ENCODE assay signal across 21 cellular contexts in the genomic region with DNA sequence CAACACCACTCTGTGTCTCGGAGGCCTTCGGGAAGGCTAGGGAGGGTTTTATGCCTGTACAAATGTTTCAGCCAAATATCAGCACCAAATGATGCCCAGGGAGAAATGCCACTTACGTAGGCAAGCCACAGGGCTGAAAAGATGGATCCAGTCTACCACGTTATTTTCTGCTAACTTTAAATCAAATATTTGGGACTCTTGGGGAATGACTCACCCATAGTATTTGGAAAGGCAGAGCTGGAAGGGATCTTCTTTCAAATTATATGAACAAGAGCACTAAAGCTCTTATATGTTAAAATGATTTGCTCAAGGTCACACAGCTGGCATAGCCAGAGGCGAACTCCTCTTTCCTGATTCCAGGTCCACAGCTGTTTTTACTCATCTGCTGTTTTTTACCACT.
DNase-seq lines count a peak whose midpoint lies in the region; ATAC-seq and TF ChIP-seq lines count a peak whose summit lies in the region.
"Had no signal": no experiment of that assay in that cellular context is flagged by ENCODE, and none has a peak within 500 bp of the region (broad histone marks: within the 10 kb centered on the region; RNA-seq: fewer than 3 reads in every experiment).

No MANE protein-coding gene starts in this region.

- no peaks in the 10 kb centered on the region for H3K36me3 ChIP-seq in ACC112 (ENCODE audit: insufficient read depth, low read length)
- H3K36me3 ChIP-seq: transverse colon had no signal

- H3K4me3 ChIP-seq in ACC112 (ENCODE audit: low read depth, low read length) (no peak overlapping the region), fibroblast of the aortic adventitia (ENCODE audit: low read depth, low read length) (no peak overlapping the region)
- H3K4me3 ChIP-seq: SK-N-MC, transverse colon had no signal

- in situ Hi-C loops in GM13977 (cut with MboI; ENCODE audit: low pct_unique_long_range_greater_than_20kb, low sequenced_read_pairs, unreplicated experiment) = no loop called here

- H3K4me1 ChIP-seq in ACC112 (ENCODE audit: control insufficient read depth, insufficient read depth, low read length, unreplicated experiment) = peaks cover 24% of the 10 kb centered on the region
- H3K4me1 ChIP-seq: transverse colon had no signal

- H3K27ac ChIP-seq in ACC112 (ENCODE audit: low read depth, low read length) = peak overlapping the region; percentile 73
- H3K27ac ChIP-seq: SK-N-MC, transverse colon had no signal

- DNase-seq in HS-5 (ENCODE audit: low read depth) (peak; percentile 87), astrocyte of the hippocampus (ENCODE audit: low read depth, low spot score) (peak; percentile 46), fibroblast of the aortic adventitia (ENCODE audit: low read depth) (peak; percentile 40), GM13977 (ENCODE audit: low spot score) (no peak)
- no peak for DNase-seq in stimulated activated CD4-positive, alpha-beta T cell treated with anti-CD3 and anti-CD28 coated beads, Interleukin-12 subunit alpha, Interleukin-12 subunit beta, amount 100 ng/mL, for 4 hours
- DNase-seq: ACHN; activated CD4-positive, alpha-beta T cell treated with anti-CD3 and anti-CD28 coated beads for 1 hour; activated naive CD8-positive, alpha-beta T cell treated with anti-CD3 and anti-CD28 coated beads, Interleukin-2, amount 50 U/mL, for 24 hours; CD4-positive, alpha-beta T cell; cerebellar nuclear complex; DMS79 treated with DMSO at 0.1 percent for 48 hours; H9; Karpas-422; NCI-H774; right cardiac atrium; T-helper 9 cell; transverse colon had no signal

- no peak overlapping the region for H2AFZ ChIP-seq in ACC112 (ENCODE audit: low read length, unreplicated experiment)

- TF ChIP-seq CTCF in fibroblast of the aortic adventitia (IDR thresholded peaks at IDR 0.05; ENCODE audit: insufficient read depth, low read length) (no peak), GM13977 (IDR thresholded peaks at IDR 0.05; ENCODE audit: extremely low read depth, insufficient read depth, missing control alignments) (no peak)

- no peaks in the 10 kb centered on the region for H3K79me2 ChIP-seq in ACC112 (ENCODE audit: control insufficient read depth, insufficient read depth, low read length, unreplicated experiment)

- H3K27me3 ChIP-seq in ACC112 (ENCODE audit: insufficient read depth, low read length) = no peaks in the 10 kb centered on the region
- H3K27me3 ChIP-seq: transverse colon had no signal

- ATAC-seq in GM18505 (IDR thresholded peaks at IDR 0.05; ENCODE audit: unreplicated experiment) (no peak), GM19328 (IDR thresholded peaks at IDR 0.05; ENCODE audit: unreplicated experiment) (no peak)
- ATAC-seq: activated naive CD8-positive, alpha-beta T cell treated with anti-CD3 and anti-CD28 coated beads, Interleukin-2, amount 50 U/mL, for 24 hours; right cardiac atrium had no signal

- TF ChIP-seq POLR2A in GM18505 (IDR thresholded peaks at IDR 0.05; ENCODE audit: borderline replicate concordance, extremely low read depth, insufficient read depth, insufficient read length) = no peak

Comparison
In these comparisons a context has a peak if more than half of its experiments do, and no peak if none do; other contexts are left out.
1. DNase-seq: peak in HS-5 (single experiment), astrocyte of the hippocampus (single experiment) and fibroblast of the aortic adventitia (single experiment); none in GM13977 (single experiment) and stimulated activated CD4-positive, alpha-beta T cell treated with anti-CD3 and anti-CD28 coated beads, Interleukin-12 subunit alpha, Interleukin-12 subunit beta, amount 100 ng/mL, for 4 hours (single experiment).